Comparison of ENCODE assay signal across 2 cellular contexts in the genomic region with DNA sequence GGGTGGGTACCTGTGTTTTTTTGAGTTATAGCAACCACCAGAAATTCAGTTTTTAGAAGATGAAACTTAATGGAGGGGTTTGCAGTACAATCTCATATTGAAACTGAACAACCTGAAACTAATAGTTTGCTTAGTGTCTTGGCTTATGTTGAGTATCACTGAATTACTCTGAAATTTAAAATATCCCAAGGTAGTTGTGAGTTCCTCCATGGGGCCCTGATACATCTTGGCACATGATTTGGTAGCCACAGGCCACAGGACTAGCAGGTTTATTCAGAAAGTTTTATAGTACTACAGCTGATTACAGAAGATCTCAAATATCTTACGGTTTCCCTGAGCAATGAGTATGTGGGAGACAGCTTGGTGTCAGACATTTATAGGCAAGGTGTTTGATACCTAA.
TF ChIP-seq lines count a peak whose summit lies in the region.

No MANE protein-coding gene starts in this region.

TF ChIP-seq in K562, 482 proteins besides CTCF, POLR2A, EP300 and RAD21:
- TF ChIP-seq POLR2G (IDR thresholded peaks at IDR 0.05; ENCODE audit: low read depth, low read length): 0 out of 2 replicates have a peak, but pooled peaks have one; percentile 28
- TF ChIP-seq, protein P1, sequence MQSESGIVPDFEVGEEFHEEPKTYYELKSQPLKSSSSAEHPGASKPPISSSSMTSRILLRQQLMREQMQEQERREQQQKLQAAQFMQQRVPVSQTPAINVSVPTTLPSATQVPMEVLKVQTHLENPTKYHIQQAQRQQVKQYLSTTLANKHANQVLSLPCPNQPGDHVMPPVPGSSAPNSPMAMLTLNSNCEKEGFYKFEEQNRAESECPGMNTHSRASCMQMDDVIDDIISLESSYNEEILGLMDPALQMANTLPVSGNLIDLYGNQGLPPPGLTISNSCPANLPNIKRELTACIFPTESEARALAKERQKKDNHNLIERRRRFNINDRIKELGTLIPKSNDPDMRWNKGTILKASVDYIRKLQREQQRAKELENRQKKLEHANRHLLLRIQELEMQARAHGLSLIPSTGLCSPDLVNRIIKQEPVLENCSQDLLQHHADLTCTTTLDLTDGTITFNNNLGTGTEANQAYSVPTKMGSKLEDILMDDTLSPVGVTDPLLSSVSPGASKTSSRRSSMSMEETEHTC (IDR thresholded peaks at IDR 0.05): no peak

TF ChIP-seq in HEK293T, 16 proteins besides CTCF, POLR2A, EP300 and RAD21:
- TF ChIP-seq ELF4 (IDR thresholded peaks at IDR 0.05): no peak
